In the genomic region with DNA sequence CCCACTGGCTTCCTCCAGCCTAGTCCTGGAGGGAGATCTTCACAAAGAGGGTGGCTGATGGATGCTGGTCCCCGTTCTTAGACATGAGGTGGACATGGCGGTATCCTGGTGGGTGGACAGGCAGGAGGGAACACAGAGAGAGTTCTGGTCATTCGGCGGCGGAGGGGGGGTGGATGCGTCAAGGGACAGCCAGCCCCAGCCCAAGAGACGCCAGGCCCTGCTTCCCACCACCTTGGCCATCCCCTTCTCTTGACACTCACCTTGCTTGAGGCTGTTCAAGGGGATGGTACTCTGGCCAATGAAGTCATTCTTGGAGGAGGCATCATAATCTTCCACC, we compare ENCODE assay signal across 26 cellular contexts. TPM values are rescaled to one million over a fixed set of nuclear protein-coding genes. Genes with fewer than 3 reads are reported as not detected.
"Had no signal": no experiment of that assay in that cellular context is flagged by ENCODE, and none has a peak within 500 bp of the region (broad histone marks: within the 10 kb centered on the region; RNA-seq: fewer than 3 reads in every experiment).

No MANE protein-coding gene starts in this region.

- H3K4me2 ChIP-seq: PC-9 had no signal

- H3K27ac ChIP-seq: PC-9, SJCRH30, SK-N-MC had no signal

- H3K36me3 ChIP-seq: SJCRH30 had no signal

- H3K27ac Mint-ChIP-seq: activated CD4-positive, alpha-beta T cell treated with anti-CD3 and anti-CD28 coated beads for 36 hours; activated CD4-positive, alpha-beta T cell treated with anti-CD3 and anti-CD28 coated beads, Interleukin-2, amount 10 ng/mL, durations not matched to agents 7 days and 5 days; activated naive CD8-positive, alpha-beta T cell; activated naive CD8-positive, alpha-beta T cell treated with anti-CD3 and anti-CD28 coated beads, Interleukin-2, amount 50 U/mL, for 24 hours; activated T-helper 1 cell treated with anti-CD3 and anti-CD28 coated beads, Interleukin-12 subunit alpha, Interleukin-12 subunit beta, Interleukin-2, Interleukin-4 antibody, amounts not matched to agents 30 ng/mL and 10 ng/mL and 1 ng/mL, durations not matched to agents 14 hours and 24 hours and 36 hours; brain; T-helper 1 cell treated with Interleukin-12 subunit alpha and Interleukin-12 subunit beta and Interleukin-4 antibody, amounts not matched to agents 30 μg/mL and 1 μg/mL, for 36 hours; T-helper 2 cell treated with Interferon-gamma antibody and Interleukin-4, amounts not matched to agents 5 μg/mL and 100 μg/mL, for 36 hours had no signal

- ATAC-seq: activated CD4-positive, alpha-beta T cell treated with anti-CD3 and anti-CD28 coated beads for 36 hours; activated naive CD8-positive, alpha-beta T cell treated with anti-CD3 and anti-CD28 coated beads, Interleukin-2, amount 50 U/mL, for 24 hours; activated T-cell treated with anti-CD3 and anti-CD28 coated beads, Interleukin-2, amount 50 U/mL, for 4 hours had no signal

- H3K4me3 Mint-ChIP-seq: activated CD4-positive, alpha-beta T cell treated with anti-CD3 and anti-CD28 coated beads for 36 hours; activated CD4-positive, alpha-beta T cell treated with anti-CD3 and anti-CD28 coated beads, Interleukin-2, amount 10 ng/mL, durations not matched to agents 7 days and 5 days; activated naive CD4-positive, alpha-beta T cell treated with anti-CD3 and anti-CD28 coated beads, Interleukin-2, amount 10 ng/mL, durations not matched to agents 7 days and 5 days; activated naive CD8-positive, alpha-beta T cell; activated naive CD8-positive, alpha-beta T cell treated with anti-CD3 and anti-CD28 coated beads, Interleukin-2, amount 50 U/mL, for 24 hours; activated T-cell treated with anti-CD3 and anti-CD28 coated beads, Interleukin-2, amount 50 U/mL, for 4 hours; activated T-helper 1 cell treated with anti-CD3 and anti-CD28 coated beads, Interleukin-12 subunit alpha, Interleukin-12 subunit beta, Interleukin-2, Interleukin-4 antibody, amounts not matched to agents 30 ng/mL and 10 ng/mL and 1 ng/mL, durations not matched to agents 14 hours and 24 hours and 36 hours; brain; T-helper 1 cell treated with Interleukin-12 subunit alpha and Interleukin-12 subunit beta and Interleukin-4 antibody, amounts not matched to agents 30 μg/mL and 1 μg/mL, for 36 hours; T-helper 2 cell treated with Interferon-gamma antibody and Interleukin-4, amounts not matched to agents 5 μg/mL and 100 μg/mL, for 36 hours had no signal

- H3K9me3 Mint-ChIP-seq: activated CD4-positive, alpha-beta T cell treated with anti-CD3 and anti-CD28 coated beads, Interleukin-2, amount 10 ng/mL, durations not matched to agents 7 days and 5 days; activated naive CD4-positive, alpha-beta T cell treated with anti-CD3 and anti-CD28 coated beads, Interleukin-2, amount 10 ng/mL, durations not matched to agents 7 days and 5 days; activated naive CD8-positive, alpha-beta T cell treated with anti-CD3 and anti-CD28 coated beads, Interleukin-2, amount 50 U/mL, for 24 hours; activated T-cell treated with anti-CD3 and anti-CD28 coated beads, Interleukin-2, amount 50 U/mL, for 4 hours; activated T-helper 1 cell treated with anti-CD3 and anti-CD28 coated beads, Interleukin-12 subunit alpha, Interleukin-12 subunit beta, Interleukin-2, Interleukin-4 antibody, amounts not matched to agents 30 ng/mL and 10 ng/mL and 1 ng/mL, durations not matched to agents 14 hours and 24 hours and 36 hours; brain; T-helper 1 cell treated with Interleukin-12 subunit alpha and Interleukin-12 subunit beta and Interleukin-4 antibody, amounts not matched to agents 30 μg/mL and 1 μg/mL, for 36 hours; T-helper 2 cell treated with Interferon-gamma antibody and Interleukin-4, amounts not matched to agents 5 μg/mL and 100 μg/mL, for 36 hours had no signal

- DNase-seq: activated CD4-positive, alpha-beta T cell treated with anti-CD3 and anti-CD28 coated beads for 36 hours; activated CD4-positive, alpha-beta T cell treated with anti-CD3 and anti-CD28 coated beads, Interleukin-2, amount 10 ng/mL, durations not matched to agents 7 days and 5 days; activated CD4-positive, alpha-beta T cell treated with anti-CD3 and anti-CD28 coated beads, Interleukin-2, amount 50 U/mL, for 48 hours; activated CD8-positive, alpha-beta memory T cell treated with anti-CD3 and anti-CD28 coated beads, Interleukin-2, amount 50 U/mL, for 4 hours; activated gamma-delta T cell treated with Interleukin-2 at 50 U/mL for 16 hours; activated naive CD4-positive, alpha-beta T cell treated with anti-CD3 and anti-CD28 coated beads, Interleukin-2, amount 10 ng/mL, durations not matched to agents 7 days and 5 days; activated naive CD8-positive, alpha-beta T cell treated with anti-CD3 and anti-CD28 coated beads, Interleukin-2, amount 50 U/mL, for 24 hours; activated T-cell treated with anti-CD3 and anti-CD28 coated beads for 4 hours; activated T-cell treated with anti-CD3 and anti-CD28 coated beads, Interleukin-2, amount 50 U/mL, for 4 hours; anterior cingulate cortex; central memory CD4-positive, alpha-beta T cell; NCI-H1092 treated with DMSO at 0.1 percent for 48 hours; NCI-H1417; NCI-H146; NCI-H187; NCI-H345; NCI-H524 treated with DMSO at 0.1 percent for 48 hours; NK-92 treated with Interleukin-12 subunit alpha and Interleukin-12 subunit beta, amount 100 ng/mL, for 24 hours; PC-9; SJCRH30 had no signal

- H3K27me3 Mint-ChIP-seq: activated CD4-positive, alpha-beta T cell treated with anti-CD3 and anti-CD28 coated beads for 36 hours; activated CD4-positive, alpha-beta T cell treated with anti-CD3 and anti-CD28 coated beads, Interleukin-2, amount 10 ng/mL, durations not matched to agents 7 days and 5 days; activated naive CD4-positive, alpha-beta T cell treated with anti-CD3 and anti-CD28 coated beads, Interleukin-2, amount 10 ng/mL, durations not matched to agents 7 days and 5 days; activated naive CD8-positive, alpha-beta T cell; activated naive CD8-positive, alpha-beta T cell treated with anti-CD3 and anti-CD28 coated beads, Interleukin-2, amount 50 U/mL, for 24 hours; brain had no signal

- H3K9me3 ChIP-seq: SJCRH30 had no signal

- H3K27me3 ChIP-seq: SJCRH30 had no signal

- H3K4me3 ChIP-seq: PC-9, SJCRH30, SK-N-MC had no signal

- H2AFZ ChIP-seq: PC-9 had no signal

RNA-seq across cellular contexts. Expression of gene DLEC1, which starts 31.3 kb away (rescaled TPM):
- total RNA-seq: SJCRH30 had no signal
